In genomic region chr3:17800232-17800631, GRCh38 we compare ENCODE assay signal across 23 cellular contexts. TPM values are rescaled to one million over a fixed set of nuclear protein-coding genes. Genes with fewer than 3 reads are reported as not detected.
A peak's percentile ranks its signal among the peaks of the same experiment; 100 is the strongest.
DNase-seq lines count a peak whose midpoint lies in the region; ATAC-seq, FAIRE-seq and TF ChIP-seq lines count a peak whose summit lies in the region.
"Had no signal": no experiment of that assay in that cellular context is flagged by ENCODE, and none has a peak within 500 bp of the region (broad histone marks: within the 10 kb centered on the region; RNA-seq: fewer than 3 reads in every experiment).

No MANE protein-coding gene starts in this region.

- TF ChIP-seq POLR2A in H54 (IDR thresholded peaks at IDR 0.05; ENCODE audit: low read depth, low read length) (no peak), heart left ventricle (IDR thresholded peaks at IDR 0.05) (no peak), gastroesophageal sphincter (IDR thresholded peaks at IDR 0.05) (no peak)

- WGBS in heart left ventricle, 4 donors: 91 to 96% (median 95%) methylated on average over 2 of the region's 2 CpGs
- WGBS in gastroesophageal sphincter (ENCODE audit: low coverage in 1 of 2), 2 donors: 100% methylated on average over 1 of the region's 2 CpGs

- H3K36me3 ChIP-seq in heart left ventricle: no peaks in the 10 kb centered on the region
- no peaks in the 10 kb centered on the region for H3K36me3 ChIP-seq in gastroesophageal sphincter
- H3K36me3 ChIP-seq: neutrophil, thoracic aorta had no signal

- FAIRE-seq in H54 (lab: Jason Lieb, UNC): peak; percentile 99
- FAIRE-seq: small intestine had no signal

- H3K9me3 ChIP-seq in heart left ventricle (no peaks in the 10 kb centered on the region), gastroesophageal sphincter (no peaks in the 10 kb centered on the region)
- H3K9me3 ChIP-seq: neutrophil, psoas muscle, thoracic aorta had no signal

- TF ChIP-seq EP300 in gastroesophageal sphincter (IDR thresholded peaks at IDR 0.05): no peak

- DNase-seq in H54 (ENCODE audit: insufficient read length, low spot score) (peak; percentile 73), NCI-H82 treated with DMSO at 0.1 percent for 48 hours (lab: John Stamatoyannopoulos, UW; ENCODE audit: unreplicated experiment) (peak; percentile 78), epithelial cell of esophagus (ENCODE audit: low read depth) (peak; percentile 56), renal cortical epithelial cell (ENCODE audit: low read depth) (peak; percentile 54), NCI-H2029 (lab: John Stamatoyannopoulos, UW) (no peak), heart left ventricle (no peak)
- DNase-seq: activated CD4-positive, CD25-positive, alpha-beta regulatory T cell treated with anti-CD3 and anti-CD28 coated beads, Interleukin-2, amount 50 U/mL, for 72 hours; activated T-cell treated with anti-CD3 and anti-CD28 coated beads, Interleukin-2, amount 50 U/mL, for 24 hours; amygdala; CD8-positive, alpha-beta T cell; central memory CD4-positive, alpha-beta T cell; DMS153; NCI-H1436; NCI-H2171; NCI-H526; psoas muscle; small intestine; stimulated activated CD4-positive, alpha-beta T cell treated with anti-CD3 and anti-CD28 coated beads, Interleukin-2, amount 100 ng/mL, for 48 hours; stimulated activated naive B cell treated with anti-CD40 and anti-IgM and Interleukin-4, amounts not matched to agents 10 μg/mL and 1 μg/mL and 100 μg/mL, for 72 hours had no signal

- ATAC-seq in HG03139 (IDR thresholded peaks at IDR 0.05; ENCODE audit: unreplicated experiment): no peak
- ATAC-seq in heart left ventricle: no peak
- ATAC-seq in gastroesophageal sphincter: no peak
- ATAC-seq: CD8-positive, alpha-beta T cell; psoas muscle; stimulated activated naive B cell treated with anti-CD40 and anti-IgM and Interleukin-4, amounts not matched to agents 10 μg/mL and 1 μg/mL and 100 μg/mL, for 72 hours had no signal

- no peak overlapping the region for H3K27ac ChIP-seq in heart left ventricle
- H3K27ac ChIP-seq in gastroesophageal sphincter: no peak overlapping the region
- H3K27ac ChIP-seq: neutrophil, psoas muscle, thoracic aorta had no signal

- H3K4me1 ChIP-seq in heart left ventricle: no peaks in the 10 kb centered on the region
- no peaks in the 10 kb centered on the region for H3K4me1 ChIP-seq in gastroesophageal sphincter
- H3K4me1 ChIP-seq: psoas muscle had no signal

- intact Hi-C loops in heart left ventricle (cut with DNase I): no loop called here

- no peak for TF ChIP-seq CTCF in epithelial cell of esophagus (IDR thresholded peaks at IDR 0.05; ENCODE audit: insufficient read depth, low read depth, low read length, missing control alignments)
- no peak for TF ChIP-seq CTCF in heart left ventricle (IDR thresholded peaks at IDR 0.05)
- TF ChIP-seq CTCF in gastroesophageal sphincter (IDR thresholded peaks at IDR 0.05): no peak

- H3K27me3 ChIP-seq in heart left ventricle (no peaks in the 10 kb centered on the region), gastroesophageal sphincter (no peaks in the 10 kb centered on the region)
- H3K27me3 ChIP-seq: neutrophil had no signal

- H3K4me3 ChIP-seq in epithelial cell of esophagus (ENCODE audit: low read length) (no peak overlapping the region), heart left ventricle (no peak overlapping the region), gastroesophageal sphincter (no peak overlapping the region)
- H3K4me3 ChIP-seq: psoas muscle, thoracic aorta had no signal

RNA-seq across cellular contexts. Expression of gene TBC1D5, which starts 57.8 kb away (rescaled TPM):
- 74.1 and 92.1 TPM in 2 replicates for total RNA-seq in renal cortical epithelial cell
- total RNA-seq in heart left ventricle: 10 to 100 TPM; 23.4 to 48.3 (median 31.7) TPM
- 10 to 100 TPM in 1 of 2 donors, 1 to 10 TPM in 1; 5.8 to 21.1 TPM for polyA plus RNA-seq in heart left ventricle
- total RNA-seq in gastroesophageal sphincter: 10 to 100 TPM; 59.5 to 66.6 (median 61.6) TPM

Comparison
In these comparisons a context has a peak if more than half of its experiments do, and no peak if none do; other contexts are left out.
1. DNase-seq: peak in H54 (single experiment), NCI-H82 treated with DMSO at 0.1 percent for 48 hours (single experiment), epithelial cell of esophagus (single experiment) and renal cortical epithelial cell (single experiment); none in NCI-H2029 (single experiment) and heart left ventricle (0 of 5).